Comparison of ENCODE assay signal across 33 cellular contexts in genomic region chr7:454356-455109, GRCh38.
"Had no signal": no experiment of that assay in that cellular context is flagged by ENCODE, and none has a peak within 500 bp of the region (broad histone marks: within the 10 kb centered on the region; RNA-seq: fewer than 3 reads in every experiment).

No MANE protein-coding gene starts in this region.

- H3K27ac ChIP-seq: brain microvascular endothelial cell, KMS-11, PC-9, SK-N-MC, WERI-Rb-1 had no signal

- H3K4me3 ChIP-seq: PC-9, SK-N-MC had no signal

- DNase-seq: activated CD4-positive, alpha-beta memory T cell treated with anti-CD3 and anti-CD28 coated beads, Interleukin-2, amount 10 ng/mL, durations not matched to agents 7 days and 5 days; activated CD4-positive, alpha-beta T cell treated with anti-CD3 and anti-CD28 coated beads for 1 hour; activated CD4-positive, alpha-beta T cell treated with anti-CD3 and anti-CD28 coated beads for 48 hours; activated CD4-positive, CD25-positive, alpha-beta regulatory T cell; activated CD8-positive, alpha-beta memory T cell treated with anti-CD3 and anti-CD28 coated beads for 24 hours; activated CD8-positive, alpha-beta memory T cell treated with anti-CD3 and anti-CD28 coated beads, Interleukin-2, amount 10 ng/mL, durations not matched to agents 7 days and 5 days; activated CD8-positive, alpha-beta memory T cell treated with anti-CD3 and anti-CD28 coated beads, Interleukin-2, amount 50 U/mL, for 48 hours; activated effector memory CD4-positive, alpha-beta T cell treated with anti-CD3 and anti-CD28 coated beads, Interleukin-2, amount 50 U/mL, for 16 hours; activated naive CD4-positive, alpha-beta T cell; activated naive CD4-positive, alpha-beta T cell treated with anti-CD3 and anti-CD28 coated beads, Interleukin-2, amount 50 U/mL, for 16 hours; activated naive CD8-positive, alpha-beta T cell treated with anti-CD3 and anti-CD28 coated beads for 36 hours; activated T-cell treated with anti-CD3 and anti-CD28 coated beads, Interleukin-2, amount 50 U/mL, for 48 hours; amniotic stem cell; aorta; brain microvascular endothelial cell; MM.1S; MV-4-11; NCI-H1092; NCI-H1436 treated with DMSO at 0.1 percent for 48 hours; NCI-H1694 treated with DMSO at 0.1 percent for 48 hours; NCI-H2029; NCI-H345; NCI-H524 treated with DMSO at 0.1 percent for 48 hours; NCI-H748 treated with DMSO at 0.1 percent for 48 hours; PC-9; SHP77; SJCRH30; T1000; WERI-Rb-1 had no signal

- H3K27me3 ChIP-seq: brain microvascular endothelial cell had no signal

- H3K9ac ChIP-seq: KMS-11 had no signal

- H3K4me2 ChIP-seq: KMS-11, PC-9 had no signal

- FAIRE-seq: RCC 7860 had no signal

- ATAC-seq: activated CD8-positive, alpha-beta memory T cell treated with anti-CD3 and anti-CD28 coated beads, Interleukin-2, amount 10 ng/mL, durations not matched to agents 7 days and 5 days; activated T-helper 17 cell treated with anti-CD3 and anti-CD28 coated beads, Interleukin-2, amount 50 U/mL, for 72 hours had no signal

- H3K36me3 ChIP-seq: brain microvascular endothelial cell, SJCRH30, WERI-Rb-1 had no signal

- H2AFZ ChIP-seq: PC-9 had no signal

- H3K9me3 ChIP-seq: SJCRH30 had no signal
